In genomic region chr5:115815693-115816225, GRCh38 we compare ENCODE assay signal across 8 cellular contexts. TPM values are rescaled to one million over a fixed set of nuclear protein-coding genes. Genes with fewer than 3 reads are reported as not detected.
DNase-seq lines count a peak whose midpoint lies in the region; ATAC-seq and TF ChIP-seq lines count a peak whose summit lies in the region.

No MANE protein-coding gene starts in this region.

- H3F3A ChIP-seq in PC-3 (ENCODE audit: low read length, unreplicated experiment) = no peaks in the 10 kb centered on the region

- no peak overlapping the region for H3K4me2 ChIP-seq in PC-3 (ENCODE audit: low read length)

- no peaks in the 10 kb centered on the region for H3K79me2 ChIP-seq in PC-3 (ENCODE audit: low read length)

- POLR2A ChIA-PET in PC-3 (lab: Charles Lee; ENCODE audit: unreplicated experiment) = no interaction called here

- H3K9me3 ChIP-seq in RWPE2 (ENCODE audit: severe bottlenecking) = no peaks in the 10 kb centered on the region
- no peaks in the 10 kb centered on the region for H3K9me3 ChIP-seq in esophagus (ENCODE audit: control insufficient read depth in 2 of 2, insufficient read depth in 1 of 2, low read depth in 1 of 2, low read length in 1 of 2)
- H3K9me3 ChIP-seq in PC-3 (ENCODE audit: low read length) = no peaks in the 10 kb centered on the region

- TF ChIP-seq CTCF in RWPE2 (IDR thresholded peaks at IDR 0.05; ENCODE audit: poor library complexity, severe bottlenecking) (no peak), nephron progenitor cell (IDR thresholded peaks at IDR 0.05) (no peak), PC-3 (conservative IDR thresholded peaks at IDR 0.05; ENCODE audit: low read depth, low read length) (no peak)

- H3K4me1 ChIP-seq in RWPE2 (ENCODE audit: insufficient read depth, poor library complexity, severe bottlenecking) = no peaks in the 10 kb centered on the region
- H3K4me1 ChIP-seq in esophagus (ENCODE audit: control insufficient read depth in 2 of 2, insufficient read depth in 2 of 2, low read length in 1 of 2) = peaks cover 0 to 8% of the 10 kb centered on the region in 2 donors
- no peaks in the 10 kb centered on the region for H3K4me1 ChIP-seq in PC-3 (ENCODE audit: insufficient read depth, low read length)

- no TSS peak for BruUV-seq in PC-3 (replicated peaks; lab: Mats Ljungman, UMichigan)

- H3K27me3 Mint-ChIP-seq in nephron progenitor cell (ENCODE audit: low read depth, poor library complexity) = peaks cover 35% of the 10 kb centered on the region

- no peak overlapping the region for H3K4me3 ChIP-seq in RWPE2 (ENCODE audit: severe bottlenecking)
- peak overlapping the region; percentile 42 to 45 for H3K4me3 ChIP-seq in esophagus (ENCODE audit: low read depth in 1 of 2, low read length in 2 of 2)
- H3K4me3 ChIP-seq in PC-3 (ENCODE audit: low read length) = no peak overlapping the region

- H3K4me1 Mint-ChIP-seq in nephron progenitor cell = peaks cover 32% of the 10 kb centered on the region

- H3K9me2 ChIP-seq in PC-3 (replicated peaks; ENCODE audit: low read length) = no peaks in the 10 kb centered on the region

- H3K27me3 ChIP-seq in RWPE2 (ENCODE audit: insufficient read depth, poor library complexity, severe bottlenecking) (peaks cover 75% of the 10 kb centered on the region), esophagus (ENCODE audit: control insufficient read depth in 1 of 2, insufficient read depth in 2 of 2, low read length in 2 of 2) (peaks cover 3 to 12% of the 10 kb centered on the region in 2 donors), PC-3 (ENCODE audit: low read length) (peaks cover 26% of the 10 kb centered on the region; the same call in 1 of the 2 replicates)

- CTCF ChIA-PET in PC-3 (lab: Charles Lee) = no interaction called here

- H2AFZ ChIP-seq in PC-3 (ENCODE audit: low read length) = no peak overlapping the region

- intact Hi-C loops in PC-3 (cut with micrococcal nuclease) = no loop called here

- H3K27ac Mint-ChIP-seq in nephron progenitor cell = peak overlapping the region; percentile 95

- peak overlapping the region; percentile 96 for H3K4me3 Mint-ChIP-seq in nephron progenitor cell

- peak; percentile 38 for DNase-seq in ELR (ENCODE audit: low read depth)
- DNase-seq in RWPE2 (ENCODE audit: low spot score) = no peak
- peak; percentile 55 for DNase-seq in nephron progenitor cell
- DNase-seq in 8988T = no peak
- DNase-seq in NCI-H1694 treated with DMSO at 0.1 percent for 48 hours (lab: John Stamatoyannopoulos, UW) = no peak
- DNase-seq in PC-3 = no peak

- H3K27ac ChIP-seq in RWPE2 (ENCODE audit: poor library complexity, severe bottlenecking) (no peak overlapping the region), esophagus (ENCODE audit: low read depth in 2 of 2, low read length in 1 of 2) (no peak overlapping the region), PC-3 (ENCODE audit: low read length) (no peak overlapping the region)

- H3K36me3 ChIP-seq in RWPE2 (ENCODE audit: low read depth) (no peaks in the 10 kb centered on the region), esophagus (ENCODE audit: control insufficient read depth in 2 of 2, insufficient read depth in 2 of 2, low read length in 1 of 2) (no peaks in the 10 kb centered on the region), PC-3 (ENCODE audit: low read depth, low read length) (no peaks in the 10 kb centered on the region)

- no peaks in the 10 kb centered on the region for H3K9me3 Mint-ChIP-seq in nephron progenitor cell

- no peak overlapping the region for H3K9ac ChIP-seq in PC-3 (ENCODE audit: low read length)

- peaks cover 31% of the 10 kb centered on the region for H3K36me3 Mint-ChIP-seq in nephron progenitor cell (ENCODE audit: low read depth)

- 2 to 4% methylated on average over 40 to 48 of the region's 48 CpGs for WGBS in esophagus, 2 donors

- peak; percentile 35 for ATAC-seq in RWPE2 (ENCODE audit: low read depth)
- no peak for ATAC-seq in PC-3
- no peak for ATAC-seq in GM18907 (IDR thresholded peaks at IDR 0.05; ENCODE audit: unreplicated experiment)

- H4K20me1 ChIP-seq in PC-3 (ENCODE audit: low read length) = no peaks in the 10 kb centered on the region

RNA-seq across cellular contexts. Expression of gene CDO1, which starts 0.7 kb away (rescaled TPM):
- 1 to 10 TPM in 1 of 2 donors, under 1 TPM in 1; 0.41 to 1.5 TPM for polyA plus RNA-seq in esophagus
- not detected in 2 replicates for total RNA-seq in PC-3 (2014; rRNA removed)

RNA-seq across cellular contexts. Expression of gene ATG12, which starts 25.6 kb away (rescaled TPM):
- 10 to 100 TPM; 15.3 to 19.5 TPM for polyA plus RNA-seq in esophagus
- 18.7 and 18.9 TPM in 2 replicates for total RNA-seq in PC-3 (2014; rRNA removed)

RNA-seq across cellular contexts. Expression of gene AP3S1, which starts 26.0 kb away (rescaled TPM):
- polyA plus RNA-seq in esophagus = 10 to 100 TPM; 60.5 to 79.4 TPM
- total RNA-seq in PC-3 (2014; rRNA removed) = 32.7 and 48.2 TPM in 2 replicates

Comparison
In these comparisons a context has a peak if more than half of its experiments do, and no peak if none do; other contexts are left out.
1. DNase-seq: peak in ELR (single experiment) and nephron progenitor cell (single experiment); none in RWPE2 (single experiment), 8988T (single experiment), NCI-H1694 treated with DMSO at 0.1 percent for 48 hours (single experiment) and PC-3 (single experiment).
2. H3K4me3 ChIP-seq: peak in esophagus (2 of 2); none in RWPE2 (single experiment) and PC-3 (single experiment).